In genomic region chr20:37562695-37563480, GRCh38 we compare ENCODE assay signal across 16 cellular contexts.
"Had no signal": no experiment of that assay in that cellular context is flagged by ENCODE, and none has a peak within 500 bp of the region (broad histone marks: within the 10 kb centered on the region; RNA-seq: fewer than 3 reads in every experiment).

No MANE protein-coding gene starts in this region.

- DNase-seq: hippocampal formation; left lung; naive B cell; occipital lobe; psoas muscle; retina; small intestine; stimulated activated CD4-positive, alpha-beta T cell treated with anti-CD3 and anti-CD28 coated beads, Interleukin-12 subunit alpha, Interleukin-12 subunit beta, amount 100 ng/mL, for 4 hours; stimulated activated naive CD4-positive, alpha-beta T cell; stomach; substantia nigra; transverse colon had no signal

- H3K36me3 Mint-ChIP-seq: naive B cell had no signal

- H3K27ac Mint-ChIP-seq: dendritic cell treated with granulocyte-macrophage colony-stimulating factor and Interleukin-4, amounts not matched to agents 40 ng/mL and 50 ng/mL, for 4 days; naive B cell; nephron had no signal

- FAIRE-seq: islet of Langerhans, small intestine, urothelium cell line had no signal

- ATAC-seq: left lung, psoas muscle had no signal

- H3K9me3 Mint-ChIP-seq: dendritic cell treated with granulocyte-macrophage colony-stimulating factor and Interleukin-4, amounts not matched to agents 40 ng/mL and 50 ng/mL, for 4 days; naive B cell; nephron had no signal

- H3K4me3 Mint-ChIP-seq: dendritic cell treated with granulocyte-macrophage colony-stimulating factor and Interleukin-4, amounts not matched to agents 40 ng/mL and 50 ng/mL, for 4 days; naive B cell; nephron had no signal
